ENCODE assay signal across 31 cellular contexts in the genomic region with DNA sequence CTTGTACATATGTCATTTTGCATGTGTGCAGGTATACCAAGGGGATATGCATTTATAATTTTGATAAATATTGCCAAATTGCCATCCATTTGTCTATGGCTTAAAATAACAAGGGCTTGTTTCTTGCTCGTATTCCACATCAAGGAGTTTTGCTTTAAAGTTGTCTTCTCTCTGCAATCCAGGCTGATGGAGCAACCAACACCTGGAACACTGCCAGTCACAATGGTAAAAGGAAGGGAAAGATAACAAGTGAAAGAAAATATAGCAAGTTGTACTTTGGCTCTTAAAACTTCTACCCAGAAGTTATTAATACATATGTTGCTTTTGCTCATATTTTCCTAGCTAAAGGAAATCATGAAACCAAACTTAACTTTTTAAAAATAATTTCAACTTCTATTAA.
"Had no signal": no experiment of that assay in that cellular context is flagged by ENCODE, and none has a peak within 500 bp of the region (broad histone marks: within the 10 kb centered on the region; RNA-seq: fewer than 3 reads in every experiment).

No MANE protein-coding gene starts in this region.

- H3K9me3 ChIP-seq: body of pancreas, SJCRH30, SK-N-SH had no signal

- ATAC-seq: activated T-helper 17 cell treated with anti-CD3 and anti-CD28 coated beads, Interleukin-2, amount 50 U/mL, for 72 hours; body of pancreas; HepG2; Panc1 had no signal

- H3K27ac ChIP-seq: body of pancreas, KMS-11, SJCRH30 had no signal

- H3K27me3 Mint-ChIP-seq: activated B cell treated with CpG ODN at 0.5 μM for 24 hours; activated CD4-positive, alpha-beta T cell treated with anti-CD3 and anti-CD28 coated beads, Interleukin-2, amount 10 ng/mL, durations not matched to agents 24 days and 14 days had no signal

- H3K36me3 ChIP-seq: SJCRH30 had no signal

- H3K27me3 ChIP-seq: body of pancreas, SJCRH30 had no signal

- H3K27ac Mint-ChIP-seq: activated B cell treated with CpG ODN at 0.5 μM for 24 hours; activated CD4-positive, alpha-beta T cell treated with anti-CD3 and anti-CD28 coated beads, Interleukin-2, amount 10 ng/mL, durations not matched to agents 24 days and 14 days; activated naive CD4-positive, alpha-beta T cell treated with anti-CD3 and anti-CD28 coated beads for 36 hours; activated naive CD8-positive, alpha-beta T cell; activated T-helper 17 cell treated with anti-CD3 and anti-CD28 coated beads, Interleukin-2, amount 50 U/mL, for 72 hours; T-helper 2 cell treated with Interferon-gamma antibody and Interleukin-4, amounts not matched to agents 5 μg/mL and 100 μg/mL, for 36 hours had no signal

- DNase-seq: activated B cell treated with CpG ODN at 0.5 μM for 24 hours; activated CD4-positive, alpha-beta T cell treated with anti-CD3 and anti-CD28 coated beads for 1 hour; activated CD4-positive, alpha-beta T cell treated with anti-CD3 and anti-CD28 coated beads, Interleukin-2, amount 10 ng/mL, durations not matched to agents 24 days and 14 days; activated CD4-positive, alpha-beta T cell treated with anti-CD3 and anti-CD28 coated beads, Interleukin-2, amount 50 U/mL, for 48 hours; activated CD8-positive, alpha-beta memory T cell treated with anti-CD3 and anti-CD28 coated beads for 24 hours; activated gamma-delta T cell; activated naive CD4-positive, alpha-beta T cell treated with anti-CD3 and anti-CD28 coated beads for 36 hours; activated T-cell treated with anti-CD3 and anti-CD28 coated beads, Interleukin-2, amount 50 U/mL, for 48 hours; aorta; body of pancreas; NCI-H1092; NCI-H1417; NCI-H1930; NCI-H2171; NCI-H2227 treated with DMSO at 0.1 percent for 48 hours; NCI-H446 treated with DMSO at 0.1 percent for 48 hours; NCI-H524 treated with DMSO at 0.1 percent for 48 hours; NCI-H748 treated with DMSO at 0.1 percent for 48 hours; NK-92 treated with Interleukin-12 subunit alpha and Interleukin-12 subunit beta, amount 100 ng/mL, for 24 hours; OCI-M1; Right ventricle myocardium superior; RPMI8226; SJCRH30; SK-N-SH; SW 1271 had no signal

- H3K4me1 Mint-ChIP-seq: activated CD4-positive, alpha-beta T cell treated with anti-CD3 and anti-CD28 coated beads, Interleukin-2, amount 10 ng/mL, durations not matched to agents 24 days and 14 days; activated T-helper 17 cell treated with anti-CD3 and anti-CD28 coated beads, Interleukin-2, amount 50 U/mL, for 72 hours had no signal

- H3K4me3 ChIP-seq: body of pancreas, SJCRH30 had no signal

- H3K4me1 ChIP-seq: body of pancreas, SJCRH30 had no signal

- H3K9me3 Mint-ChIP-seq: activated CD4-positive, alpha-beta T cell treated with anti-CD3 and anti-CD28 coated beads, Interleukin-2, amount 10 ng/mL, durations not matched to agents 24 days and 14 days; activated T-helper 17 cell treated with anti-CD3 and anti-CD28 coated beads, Interleukin-2, amount 50 U/mL, for 72 hours; T-helper 2 cell treated with Interferon-gamma antibody and Interleukin-4, amounts not matched to agents 5 μg/mL and 100 μg/mL, for 36 hours had no signal

- H3K4me3 Mint-ChIP-seq: activated B cell treated with CpG ODN at 0.5 μM for 24 hours; activated CD4-positive, alpha-beta T cell treated with anti-CD3 and anti-CD28 coated beads, Interleukin-2, amount 10 ng/mL, durations not matched to agents 24 days and 14 days; activated naive CD4-positive, alpha-beta T cell treated with anti-CD3 and anti-CD28 coated beads for 36 hours; activated naive CD8-positive, alpha-beta T cell; activated T-helper 17 cell treated with anti-CD3 and anti-CD28 coated beads, Interleukin-2, amount 50 U/mL, for 72 hours; T-helper 2 cell treated with Interferon-gamma antibody and Interleukin-4, amounts not matched to agents 5 μg/mL and 100 μg/mL, for 36 hours had no signal
